8 cellular contexts compared by ENCODE assay signal in the genomic region with DNA sequence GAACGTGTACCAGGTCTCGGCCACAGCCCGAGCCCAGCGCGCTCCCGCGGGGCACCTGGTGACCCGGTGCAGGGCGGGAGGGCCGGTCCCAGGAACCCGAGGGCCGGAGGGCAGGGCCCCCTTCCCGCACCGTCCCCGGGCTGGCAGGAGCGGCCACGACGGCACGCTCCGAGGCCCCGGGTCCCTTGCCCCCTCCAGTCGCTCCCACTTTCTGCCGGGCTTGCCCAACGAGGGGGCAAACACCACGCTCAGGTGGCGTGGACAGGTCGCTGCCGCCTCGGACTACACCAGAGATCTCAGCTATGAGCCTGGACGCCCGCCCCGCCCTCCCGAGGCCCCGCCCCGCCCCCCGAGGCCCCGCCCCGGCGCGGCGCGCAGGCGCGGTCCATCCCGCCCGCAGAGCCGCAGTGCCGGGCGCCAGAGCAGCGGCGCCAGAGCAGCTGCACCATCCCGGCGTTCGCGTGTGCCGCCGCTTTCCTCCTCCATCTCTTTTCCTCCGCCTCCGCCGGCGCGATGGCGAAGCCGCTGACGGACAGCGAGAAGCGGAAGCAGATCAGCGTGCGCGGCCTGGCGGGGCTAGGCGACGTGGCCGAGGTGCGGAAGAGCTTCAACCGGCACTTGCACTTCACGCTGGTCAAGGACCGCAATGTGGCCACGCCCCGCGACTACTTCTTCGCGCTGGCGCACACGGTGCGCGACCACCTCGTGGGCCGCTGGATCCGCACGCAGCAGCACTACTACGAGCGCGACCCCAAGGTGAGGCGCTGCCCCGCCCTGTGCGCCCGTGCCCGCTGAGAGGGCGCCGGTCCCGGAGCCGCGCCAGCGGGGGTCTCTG. TPM values are rescaled to one million over a fixed set of nuclear protein-coding genes. Genes with fewer than 3 reads are reported as not detected.
DNase-seq lines count a peak whose midpoint lies in the region; ATAC-seq and TF ChIP-seq lines count a peak whose summit lies in the region.

A gene (plus strand): TSS at position 420 of the 835 bp plus-strand sequence. CDS start 94 bp downstream, at position 514.

- no peak for TF ChIP-seq CTCF in kidney epithelial cell (IDR thresholded peaks at IDR 0.05; ENCODE audit: insufficient read depth, low read length, poor library complexity, severe bottlenecking)

- ATAC-seq in GM19025 (IDR thresholded peaks at IDR 0.05; ENCODE audit: low read depth, unreplicated experiment) (peak; percentile 71), HG03196 (IDR thresholded peaks at IDR 0.05; ENCODE audit: unreplicated experiment) (peak; percentile 49)

- peak within 1 kb of the TSS; percentile 79 for H3K4me3 ChIP-seq in kidney epithelial cell (ENCODE audit: low read depth, low read length)

- H3K36me3 ChIP-seq in kidney epithelial cell (ENCODE audit: control insufficient read depth, insufficient read depth, low read length) = no peaks in the 10 kb centered on the region

- H3K27me3 ChIP-seq in kidney epithelial cell (ENCODE audit: control insufficient read depth, insufficient read depth, low read length) = no peaks in the 10 kb centered on the region

- DNase-seq in AML-193 (lab: John Stamatoyannopoulos, UW) (peak; percentile 56 to 75), NCI-H460 (ENCODE audit: extremely low read depth, low read depth) (peak; percentile 79), cerebellum (ENCODE audit: low spot score) (peak; percentile 95), kidney epithelial cell (ENCODE audit: low read depth) (peak; percentile 47)
- peak; percentile 45 to 52 for DNase-seq in activated CD4-positive, alpha-beta T cell treated with anti-CD3 and anti-CD28 coated beads for 24 hours (ENCODE audit: low read depth in 2 of 2)
- peak; percentile 78 for DNase-seq in stimulated activated CD4-positive, alpha-beta T cell treated with anti-CD3 and anti-CD28 coated beads, Interleukin-15, amount 100 ng/mL, for 24 hours

RNA-seq across cellular contexts. Expression of the gene that starts here (rescaled TPM):
- 422 and 453 TPM in 2 replicates for total RNA-seq in NCI-H460 (2014; rRNA removed; shearing (Covaris generic))
- 488 and 572 TPM in 2 replicates for polyA plus RNA-seq in NCI-H460 (2014; cell fraction: nucleus; rRNA removed)
- total RNA-seq in cerebellum (61.5 TPM), kidney epithelial cell (167 and 193 TPM in 2 replicates)

Comparison
In these comparisons a context has a peak if more than half of its experiments do, and no peak if none do; other contexts are left out.
1. Peak in every context shown above with its lines: DNase-seq, ATAC-seq and H3K4me3 ChIP-seq.